In genomic region chr21:16438761-16439160, GRCh38 we compare ENCODE assay signal across 7 cellular contexts.
"Had no signal": no experiment of that assay in that cellular context is flagged by ENCODE, and none has a peak within 500 bp of the region (broad histone marks: within the 10 kb centered on the region; RNA-seq: fewer than 3 reads in every experiment).

No MANE protein-coding gene starts in this region.

- H3K4me1 Mint-ChIP-seq: IgD-negative memory B cell had no signal

- H3K36me3 Mint-ChIP-seq: IgD-negative memory B cell had no signal

- H2AFZ ChIP-seq: GM23248 had no signal

- H3K9ac ChIP-seq: GM23248 had no signal

- H3K9me3 Mint-ChIP-seq: HFFc6 had no signal

- H3K36me3 ChIP-seq: HAP-1 had no signal

- H3K27ac ChIP-seq: GM23248 had no signal

- H3K27ac Mint-ChIP-seq: HFFc6, IgD-negative memory B cell had no signal

- H3K9me3 ChIP-seq: HAP-1 had no signal

- DNase-seq: GM23248, GOT3, H7, HFFc6 had no signal

- H3K4me3 Mint-ChIP-seq: HFFc6, IgD-negative memory B cell had no signal

- FAIRE-seq: HepG2 had no signal

- H3K27me3 Mint-ChIP-seq: IgD-negative memory B cell had no signal

- H3K4me3 ChIP-seq: GM23248, HAP-1 had no signal
